In genomic region chr10:31139497-31139896, GRCh38 we compare ENCODE assay signal across 17 cellular contexts.
A peak's percentile ranks its signal among the peaks of the same experiment; 100 is the strongest.
DNase-seq lines count a peak whose midpoint lies in the region; ATAC-seq and TF ChIP-seq lines count a peak whose summit lies in the region.
"Had no signal": no experiment of that assay in that cellular context is flagged by ENCODE, and none has a peak within 500 bp of the region (broad histone marks: within the 10 kb centered on the region; RNA-seq: fewer than 3 reads in every experiment).

No MANE protein-coding gene starts in this region.

- H3K27ac ChIP-seq in DND-41 (ENCODE audit: low read length) (peak overlapping the region; percentile 99), esophagus muscularis mucosa (replicated peaks in 1 of 4) (no peak overlapping the region), Peyer's patch (no peak overlapping the region)
- H3K27ac ChIP-seq: BLaER1 had no signal

- TF ChIP-seq CTCF in DND-41 (IDR thresholded peaks at IDR 0.05; ENCODE audit: borderline replicate concordance, extremely low read depth, low read length, poor library complexity, severe bottlenecking) (no peak), esophagus muscularis mucosa (IDR thresholded peaks at IDR 0.05) (no peak), Peyer's patch (IDR thresholded peaks at IDR 0.05) (no peak)

- TF ChIP-seq EP300 in esophagus muscularis mucosa (IDR thresholded peaks at IDR 0.05): no peak

- H3K79me2 ChIP-seq in DND-41 (ENCODE audit: insufficient read depth, low read length): peaks cover 47% of the 10 kb centered on the region

- H3K36me3 ChIP-seq in DND-41 (ENCODE audit: insufficient read depth, low read length) (no peaks in the 10 kb centered on the region), esophagus muscularis mucosa (no peaks in the 10 kb centered on the region), Peyer's patch (no peaks in the 10 kb centered on the region)
- H3K36me3 ChIP-seq: BLaER1 had no signal

- H4K20me1 ChIP-seq in DND-41 (ENCODE audit: insufficient read depth, low read length): no peaks in the 10 kb centered on the region
- H4K20me1 ChIP-seq: BLaER1 had no signal

- no peaks in the 10 kb centered on the region for H3K9me3 Mint-ChIP-seq in activated CD4-positive, alpha-beta T cell treated with anti-CD3 and anti-CD28 coated beads, Interleukin-2, amount 10 ng/mL, durations not matched to agents 24 days and 14 days
- H3K9me3 Mint-ChIP-seq: CD14-positive monocyte; CD4-positive, alpha-beta memory T cell; HFFc6 had no signal

- H3K4me3 ChIP-seq in DND-41 (ENCODE audit: low read depth in 1 of 2, low read length in 2 of 2) (no peak overlapping the region), esophagus muscularis mucosa (no peak overlapping the region), Peyer's patch (no peak overlapping the region)
- H3K4me3 ChIP-seq: BLaER1 had no signal

- TF ChIP-seq POLR2A in esophagus muscularis mucosa (IDR thresholded peaks at IDR 0.05; ENCODE audit: low read depth): no peak
- no peak for TF ChIP-seq POLR2A in Peyer's patch (IDR thresholded peaks at IDR 0.05)

- H3K9ac ChIP-seq in DND-41 (ENCODE audit: low read depth, low read length): peak overlapping the region; percentile 97; the same call in 1 of the 2 replicates
- H3K9ac ChIP-seq: BLaER1 had no signal

- H3K27ac Mint-ChIP-seq in activated CD4-positive, alpha-beta T cell treated with anti-CD3 and anti-CD28 coated beads, Interleukin-2, amount 10 ng/mL, durations not matched to agents 24 days and 14 days: no peak overlapping the region
- H3K27ac Mint-ChIP-seq: CD14-positive monocyte; CD4-positive, alpha-beta memory T cell; HFFc6 had no signal

- no peak overlapping the region for H3K4me2 ChIP-seq in DND-41 (ENCODE audit: insufficient read depth, low read length)
- H3K4me2 ChIP-seq: BLaER1 had no signal

- H3K4me1 Mint-ChIP-seq in activated CD4-positive, alpha-beta T cell treated with anti-CD3 and anti-CD28 coated beads, Interleukin-2, amount 10 ng/mL, durations not matched to agents 24 days and 14 days: peaks cover 38% of the 10 kb centered on the region

- no peak overlapping the region for H3K4me3 Mint-ChIP-seq in activated CD4-positive, alpha-beta T cell treated with anti-CD3 and anti-CD28 coated beads, Interleukin-2, amount 10 ng/mL, durations not matched to agents 24 days and 14 days
- H3K4me3 Mint-ChIP-seq: CD14-positive monocyte; CD4-positive, alpha-beta memory T cell; HFFc6 had no signal

- DNase-seq in activated CD4-positive, alpha-beta T cell treated with anti-CD3 and anti-CD28 coated beads, Interleukin-2, amount 10 ng/mL, durations not matched to agents 24 days and 14 days: peak; percentile 55
- no peak for DNase-seq in activated CD4-positive, alpha-beta T cell treated with anti-CD3 and anti-CD28 coated beads for 48 hours
- DNase-seq in DND-41: peak; percentile 11
- peak; percentile 45 for DNase-seq in esophagus muscularis mucosa (ENCODE audit: extremely low spot score)
- DNase-seq in ureter (ENCODE audit: low spot score): peak; percentile 18
- DNase-seq in Peyer's patch: no peak
- DNase-seq: 8988T; CD4-positive, alpha-beta memory T cell; GDM1; GOT3; H7; HFFc6 had no signal

- 88% methylated on average over 6 of the region's 6 CpGs for WGBS in esophagus muscularis mucosa

- H3K27me3 ChIP-seq in DND-41 (ENCODE audit: insufficient read depth, low read length, poor library complexity) (no peaks in the 10 kb centered on the region), esophagus muscularis mucosa (no peaks in the 10 kb centered on the region), Peyer's patch (no peaks in the 10 kb centered on the region)
- H3K27me3 ChIP-seq: BLaER1 had no signal

- no peaks in the 10 kb centered on the region for H3K27me3 Mint-ChIP-seq in activated CD4-positive, alpha-beta T cell treated with anti-CD3 and anti-CD28 coated beads, Interleukin-2, amount 10 ng/mL, durations not matched to agents 24 days and 14 days
- H3K27me3 Mint-ChIP-seq: CD4-positive, alpha-beta memory T cell had no signal

- H3K9me3 ChIP-seq in DND-41 (ENCODE audit: insufficient read depth, low read length, severe bottlenecking): no peaks in the 10 kb centered on the region
- no peaks in the 10 kb centered on the region for H3K9me3 ChIP-seq in esophagus muscularis mucosa
- no peaks in the 10 kb centered on the region for H3K9me3 ChIP-seq in Peyer's patch
- H3K9me3 ChIP-seq: BLaER1 had no signal

- H2AFZ ChIP-seq in DND-41 (ENCODE audit: low read depth, low read length): no peak overlapping the region

- ATAC-seq in DND-41 (ENCODE audit: insufficient read depth, low read depth) (no peak), HG02642 (IDR thresholded peaks at IDR 0.05; ENCODE audit: poor library complexity, unreplicated experiment) (no peak)
- ATAC-seq: HCT116, HepG2 had no signal

- H3K4me1 ChIP-seq in DND-41 (ENCODE audit: insufficient read depth, low read length) (peaks cover 90% of the 10 kb centered on the region), esophagus muscularis mucosa (peaks cover 6 to 20% (median 12%) of the 10 kb centered on the region in 4 donors), Peyer's patch (peaks cover 0 to 7% (median 3%) of the 10 kb centered on the region in 4 donors)

- H3K36me3 Mint-ChIP-seq in activated CD4-positive, alpha-beta T cell treated with anti-CD3 and anti-CD28 coated beads, Interleukin-2, amount 10 ng/mL, durations not matched to agents 24 days and 14 days (ENCODE audit: low read depth): peaks cover 2% of the 10 kb centered on the region
- H3K36me3 Mint-ChIP-seq: CD14-positive monocyte; CD4-positive, alpha-beta memory T cell had no signal

- intact Hi-C loops in activated CD4-positive, alpha-beta T cell treated with anti-CD3 and anti-CD28 coated beads, Interleukin-2, amount 10 ng/mL, durations not matched to agents 24 days and 14 days (cut with micrococcal nuclease): loop anchor here (10.0 kb wide), 4 partner anchors 55 to 705 kb away; partner anchors contain the start of gene MAP3K8
- intact Hi-C loops in esophagus muscularis mucosa (cut with DNase I): loop anchor here (10.0 kb wide), 1 partner anchor 105 kb away; the partner anchor contains the start of gene ZNF438

Comparison
In these comparisons a context has a peak if more than half of its experiments do, and no peak if none do; other contexts are left out.
1. DNase-seq: peak in activated CD4-positive, alpha-beta T cell treated with anti-CD3 and anti-CD28 coated beads, Interleukin-2, amount 10 ng/mL, durations not matched to agents 24 days and 14 days (single experiment), DND-41 (single experiment), esophagus muscularis mucosa (single experiment) and ureter (single experiment); none in activated CD4-positive, alpha-beta T cell treated with anti-CD3 and anti-CD28 coated beads for 48 hours (single experiment) and Peyer's patch (0 of 3).